In genomic region chr1:220013497-220013896, GRCh38 we compare ENCODE assay signal across 8 cellular contexts. TPM values are rescaled to one million over a fixed set of nuclear protein-coding genes. Genes with fewer than 3 reads are reported as not detected.
DNase-seq lines count a peak whose midpoint lies in the region; ATAC-seq and TF ChIP-seq lines count a peak whose summit lies in the region.
"Had no signal": no experiment of that assay in that cellular context is flagged by ENCODE, and none has a peak within 500 bp of the region (broad histone marks: within the 10 kb centered on the region; RNA-seq: fewer than 3 reads in every experiment).

No MANE protein-coding gene starts in this region.

- ATAC-seq in GM19025 (IDR thresholded peaks at IDR 0.05; ENCODE audit: low read depth, unreplicated experiment) (peak; percentile 84), SK-N-SH treated with all-trans-retinoic acid at 6 μM for 48 hours (peak; percentile 64)
- ATAC-seq in natural killer cell treated with Interleukin-12 subunit alpha and Interleukin-12 subunit beta and Interleukin-15 and Interleukin-18, amount 100 ng/mL, for 72 hours: no peak

- peak overlapping the region; percentile 54 to 75 for H3K27ac Mint-ChIP-seq in natural killer cell treated with Interleukin-12 subunit alpha and Interleukin-12 subunit beta and Interleukin-15 and Interleukin-18, amount 100 ng/mL, for 72 hours

- no peaks in the 10 kb centered on the region for H3K9me3 Mint-ChIP-seq in natural killer cell treated with Interleukin-12 subunit alpha and Interleukin-12 subunit beta and Interleukin-15 and Interleukin-18, amount 100 ng/mL, for 72 hours

- peak; percentile 31 for DNase-seq in HCEC 1CT
- no peak for DNase-seq in natural killer cell treated with Interleukin-12 subunit alpha and Interleukin-12 subunit beta and Interleukin-15 and Interleukin-18, amount 100 ng/mL, for 72 hours (ENCODE audit: low spot score)
- DNase-seq in D341Med (ENCODE audit: low spot score): no peak
- no peak for DNase-seq in medulla oblongata (ENCODE audit: extremely low spot score)
- DNase-seq in NCI-H2196 (lab: John Stamatoyannopoulos, UW; ENCODE audit: unreplicated experiment): no peak
- DNase-seq: stimulated activated CD4-positive, alpha-beta T cell treated with anti-CD3 and anti-CD28 coated beads, Interleukin-15, amount 100 ng/mL, for 24 hours had no signal

- peak overlapping the region; percentile 36 for H3K4me3 Mint-ChIP-seq in natural killer cell treated with Interleukin-12 subunit alpha and Interleukin-12 subunit beta and Interleukin-15 and Interleukin-18, amount 100 ng/mL, for 72 hours

- H3K27me3 Mint-ChIP-seq in natural killer cell treated with Interleukin-12 subunit alpha and Interleukin-12 subunit beta and Interleukin-15 and Interleukin-18, amount 100 ng/mL, for 72 hours: no peaks in the 10 kb centered on the region

- H3K36me3 Mint-ChIP-seq in natural killer cell treated with Interleukin-12 subunit alpha and Interleukin-12 subunit beta and Interleukin-15 and Interleukin-18, amount 100 ng/mL, for 72 hours: peaks cover 26% of the 10 kb centered on the region

- peaks cover 14 to 17% of the 10 kb centered on the region in 2 donors for H3K4me1 Mint-ChIP-seq in natural killer cell treated with Interleukin-12 subunit alpha and Interleukin-12 subunit beta and Interleukin-15 and Interleukin-18, amount 100 ng/mL, for 72 hours (ENCODE audit: low read depth in 2 of 2)

TF ChIP-seq in SK-N-SH treated with all-trans-retinoic acid at 6 μM for 48 hours, 23 proteins besides CTCF, POLR2A, EP300 and RAD21:
- TF ChIP-seq CREB5 (CRISPR knock-in tag; IDR thresholded peaks at IDR 0.05; ENCODE audit: low read depth): no peak
- no peak for TF ChIP-seq ZNF70 (CRISPR knock-in tag; IDR thresholded peaks at IDR 0.05)

RNA-seq across cellular contexts. Expression of gene EPRS1, which starts 32.8 kb away (rescaled TPM):
- total RNA-seq in natural killer cell treated with Interleukin-12 subunit alpha and Interleukin-12 subunit beta and Interleukin-15 and Interleukin-18, amount 100 ng/mL, for 72 hours: 100 to 1,000 TPM; 134 to 136 TPM

Comparison
In these comparisons a context has a peak if more than half of its experiments do, and no peak if none do; other contexts are left out.
1. ATAC-seq: peak in GM19025 (single experiment) and SK-N-SH treated with all-trans-retinoic acid at 6 μM for 48 hours (single experiment); none in natural killer cell treated with Interleukin-12 subunit alpha and Interleukin-12 subunit beta and Interleukin-15 and Interleukin-18, amount 100 ng/mL, for 72 hours (0 of 2).